Comparison of ENCODE assay signal across 8 cellular contexts in the genomic region with DNA sequence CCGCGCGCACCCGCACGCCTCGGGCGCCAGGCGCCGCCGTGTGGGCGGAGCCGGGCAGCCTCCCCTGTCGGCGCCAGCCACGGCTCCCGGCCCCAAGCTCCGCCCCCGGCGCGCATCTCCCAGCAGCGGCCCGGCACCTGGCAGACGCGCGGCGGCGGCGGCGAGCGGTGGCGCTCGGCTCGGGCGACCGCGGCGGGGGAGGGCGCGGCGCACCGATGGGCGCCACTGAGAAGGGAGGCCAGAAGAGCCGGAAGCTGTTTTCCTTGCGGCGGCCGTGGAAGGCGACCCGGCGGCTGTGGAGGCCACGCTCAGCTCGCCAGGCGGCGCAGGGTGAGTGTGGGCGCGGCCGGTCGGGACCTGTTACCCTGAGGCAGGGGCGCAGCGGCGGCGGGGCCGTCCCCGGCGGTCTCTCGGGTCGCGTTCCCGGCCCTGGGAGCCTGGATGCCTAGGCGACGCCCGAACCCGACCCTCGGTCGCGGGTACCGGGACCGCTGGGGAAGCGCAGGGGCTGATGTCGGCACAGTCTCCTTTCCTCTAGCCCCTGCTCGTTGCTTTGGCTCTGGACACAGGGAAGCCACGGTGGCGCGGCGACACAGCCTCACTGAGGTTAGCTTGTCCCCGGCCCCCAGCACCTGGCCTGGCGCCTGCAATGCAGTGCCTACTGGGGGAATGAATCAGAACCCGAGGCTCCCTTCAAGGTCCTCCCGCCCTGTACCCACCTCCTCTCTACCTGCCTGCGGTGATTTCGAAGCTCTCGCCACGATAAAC. TPM values are rescaled to one million over a fixed set of nuclear protein-coding genes. Genes with fewer than 3 reads are reported as not detected.
DNase-seq lines count a peak whose midpoint lies in the region; ATAC-seq and TF ChIP-seq lines count a peak whose summit lies in the region.

No MANE protein-coding gene starts in this region.

- TF ChIP-seq CTCF in GM12872 (IDR thresholded peaks at IDR 0.05; ENCODE audit: insufficient read depth, low read depth, low read length) (peak; percentile 14; the same call in 1 of the 3 replicates), HFFc6 (IDR thresholded peaks at IDR 0.05) (peak; percentile 41; the same call in 1 of the 2 replicates), psoas muscle (IDR thresholded peaks at IDR 0.05) (peak; percentile 18), vagina (IDR thresholded peaks at IDR 0.05) (no peak)

- H3K27ac Mint-ChIP-seq in HFFc6 = peak overlapping the region; percentile 80
- peak overlapping the region; percentile 83 for H3K27ac Mint-ChIP-seq in activated naive CD8-positive, alpha-beta T cell treated with anti-CD3 and anti-CD28 coated beads, Interleukin-2, amount 50 U/mL, for 24 hours

- DNase-seq in HFFc6 (peak; percentile 54), NAMALWA (ENCODE audit: low spot score) (peak; percentile 89), SW480 (ENCODE audit: low spot score) (peak; percentile 76), left ventricle myocardium superior (peak; percentile 91), psoas muscle (peak; percentile 82 to 87), vagina (ENCODE audit: extremely low spot score in 2 of 2) (no peak)
- peak; percentile 88 for DNase-seq in activated naive CD8-positive, alpha-beta T cell treated with anti-CD3 and anti-CD28 coated beads, Interleukin-2, amount 50 U/mL, for 24 hours

- intact Hi-C loops in left ventricle myocardium superior (cut with micrococcal nuclease) = loop anchor here (10.0 kb wide), 1 partner anchor 60 kb away; no protein-coding TSS in a partner anchor
- intact Hi-C loops in psoas muscle (cut with DNase I) = loop anchor here in 1 of 2 donors (10.0 kb wide), 1 partner anchor 170 kb away; a partner anchor contains a TSS
- intact Hi-C loops in vagina (cut with DNase I) = no loop called here

- no peaks in the 10 kb centered on the region for H3K36me3 ChIP-seq in psoas muscle (ENCODE audit: insufficient read depth in 1 of 2, low read depth in 1 of 2)
- H3K36me3 ChIP-seq in vagina = no peaks in the 10 kb centered on the region

- no peaks in the 10 kb centered on the region for H3K27me3 Mint-ChIP-seq in HFFc6 (ENCODE audit: insufficient read depth)
- peaks cover 15% of the 10 kb centered on the region for H3K27me3 Mint-ChIP-seq in activated naive CD8-positive, alpha-beta T cell treated with anti-CD3 and anti-CD28 coated beads, Interleukin-2, amount 50 U/mL, for 24 hours

- H3K4me3 ChIP-seq in psoas muscle (peak overlapping the region; percentile 86), vagina (peak overlapping the region; percentile 65 to 86)

- peak in 1 of 2 donors; percentile 27 for TF ChIP-seq POLR2A in vagina (IDR thresholded peaks at IDR 0.05)

- no peaks in the 10 kb centered on the region; the same call in 1 of the 2 replicates for H3K9me3 Mint-ChIP-seq in HFFc6
- no peaks in the 10 kb centered on the region for H3K9me3 Mint-ChIP-seq in activated naive CD8-positive, alpha-beta T cell treated with anti-CD3 and anti-CD28 coated beads, Interleukin-2, amount 50 U/mL, for 24 hours

- H3K27me3 ChIP-seq in psoas muscle (ENCODE audit: insufficient read depth in 3 of 3, low read length in 2 of 3) (no peaks in the 10 kb centered on the region), vagina (no peaks in the 10 kb centered on the region)

- H3K9me3 ChIP-seq in psoas muscle (no peaks in the 10 kb centered on the region), vagina (no peaks in the 10 kb centered on the region)

- peak; percentile 94 for ATAC-seq in activated naive CD8-positive, alpha-beta T cell treated with anti-CD3 and anti-CD28 coated beads, Interleukin-2, amount 50 U/mL, for 24 hours
- peak; percentile 97 for ATAC-seq in left ventricle myocardium superior
- ATAC-seq in psoas muscle = peak; percentile 92 to 98 (median 96)

- H3K4me3 Mint-ChIP-seq in HFFc6 = peak overlapping the region; percentile 90
- H3K4me3 Mint-ChIP-seq in activated naive CD8-positive, alpha-beta T cell treated with anti-CD3 and anti-CD28 coated beads, Interleukin-2, amount 50 U/mL, for 24 hours = peak overlapping the region; percentile 88

- H3K27ac ChIP-seq in psoas muscle = no peak overlapping the region
- peak overlapping the region; percentile 36 for H3K27ac ChIP-seq in vagina

- no peaks in the 10 kb centered on the region for H3K4me1 ChIP-seq in psoas muscle
- peaks cover 18% of the 10 kb centered on the region for H3K4me1 ChIP-seq in vagina

- no peaks in the 10 kb centered on the region for H3K36me3 Mint-ChIP-seq in HFFc6 (ENCODE audit: low read depth)
- H3K36me3 Mint-ChIP-seq in activated naive CD8-positive, alpha-beta T cell treated with anti-CD3 and anti-CD28 coated beads, Interleukin-2, amount 50 U/mL, for 24 hours (ENCODE audit: low read depth) = no peaks in the 10 kb centered on the region

- H3K4me1 Mint-ChIP-seq in HFFc6 (ENCODE audit: low read depth) = peaks cover 46% of the 10 kb centered on the region
- peaks cover 22% of the 10 kb centered on the region for H3K4me1 Mint-ChIP-seq in activated naive CD8-positive, alpha-beta T cell treated with anti-CD3 and anti-CD28 coated beads, Interleukin-2, amount 50 U/mL, for 24 hours

- 0 to 1% (median 1%) methylated on average over 42 to 92 of the region's 92 CpGs for WGBS in psoas muscle, 3 donors

RNA-seq across cellular contexts. Expression of a gene that starts 54.8 kb away (rescaled TPM):
- total RNA-seq in HFFc6 (2021; fragmentation: NEBNext Ultra II Directional; extraction: Animal tissue kit (Norgen Biotek cat#: 25700)) = 10 to 100 TPM; 13.5 to 17.7 (median 15.3) TPM
- total RNA-seq in left ventricle myocardium superior (3.6 TPM), psoas muscle (1 to 10 TPM in 2 of 4 donors, under 1 TPM in 2; 0.46 to 2.2 (median 1.1) TPM), vagina (5.6 TPM)
- under 1 TPM; 0.09 to 0.23 (median 0.20) TPM for polyA plus RNA-seq in psoas muscle

Comparison
In these comparisons a context has a peak if more than half of its experiments do, and no peak if none do; other contexts are left out.
1. CTCF ChIP-seq: peak in GM12872 (single experiment), HFFc6 (single experiment) and psoas muscle (single experiment); none in vagina (0 of 3).
2. DNase-seq: peak in HFFc6 (single experiment), NAMALWA (single experiment), SW480 (single experiment), activated naive CD8-positive, alpha-beta T cell treated with anti-CD3 and anti-CD28 coated beads, Interleukin-2, amount 50 U/mL, for 24 hours (single experiment), left ventricle myocardium superior (single experiment) and psoas muscle (2 of 2); none in vagina (0 of 2).
3. Peak in every context shown above with its lines, with median percentiles within 50 percentile points of each other: ATAC-seq.